13 cellular contexts compared by ENCODE assay signal in genomic region chr17:42783062-42783777, GRCh38. TPM values are rescaled to one million over a fixed set of nuclear protein-coding genes. Genes with fewer than 3 reads are reported as not detected.
A peak's percentile ranks its signal among the peaks of the same experiment; 100 is the strongest.
DNase-seq lines count a peak whose midpoint lies in the region; ATAC-seq, FAIRE-seq and TF ChIP-seq lines count a peak whose summit lies in the region.
"Had no signal": no experiment of that assay in that cellular context is flagged by ENCODE, and none has a peak within 500 bp of the region (broad histone marks: within the 10 kb centered on the region; RNA-seq: fewer than 3 reads in every experiment).

No MANE protein-coding gene starts in this region.

- H3K4me3 Mint-ChIP-seq in naive thymus-derived CD4-positive, alpha-beta T cell, result peak overlapping the region in 1 of 10 donors; percentile 53
- H3K4me3 Mint-ChIP-seq: memory B cell had no signal

- H3K9ac ChIP-seq in endothelial cell of umbilical vein (replicated peaks; ENCODE audit: extremely low read depth, insufficient read depth, low read length), result no peak overlapping the region

- dilution Hi-C loops in endothelial cell of umbilical vein (cut with MboI; ENCODE audit: extremely low pct_ligation_motif_present, low sequenced_read_pairs), result no loop called here

- H3K27ac ChIP-seq in RWPE1 (peak overlapping the region; percentile 60), endothelial cell of umbilical vein (ENCODE audit: insufficient read depth, low read depth, low read length) (no peak overlapping the region)
- no peak overlapping the region for H3K27ac ChIP-seq in naive thymus-derived CD4-positive, alpha-beta T cell (ENCODE audit: low read depth, low read length)
- H3K27ac ChIP-seq: right atrium auricular region, upper lobe of left lung had no signal

- H3K27ac Mint-ChIP-seq in naive thymus-derived CD4-positive, alpha-beta T cell, result no peak overlapping the region
- H3K27ac Mint-ChIP-seq: memory B cell had no signal

- H3K9me3 ChIP-seq in endothelial cell of umbilical vein (replicated peaks; ENCODE audit: control insufficient read depth, insufficient read depth, low read length), result no peaks in the 10 kb centered on the region
- no peaks in the 10 kb centered on the region for H3K9me3 ChIP-seq in naive thymus-derived CD4-positive, alpha-beta T cell (ENCODE audit: control insufficient read depth in 2 of 3, low read length in 3 of 3)
- H3K9me3 ChIP-seq: right atrium auricular region, upper lobe of left lung had no signal

- peaks cover 16% of the 10 kb centered on the region in 2 experiments for H3K27me3 ChIP-seq in endothelial cell of umbilical vein (ENCODE audit: control insufficient read depth in 2 of 2, insufficient read depth in 2 of 2, low read length in 2 of 2)
- H3K27me3 ChIP-seq in naive thymus-derived CD4-positive, alpha-beta T cell (ENCODE audit: control insufficient read depth in 2 of 2, insufficient read depth in 2 of 2, low read length in 2 of 2), result peaks cover 0 to 28% of the 10 kb centered on the region in 2 donors

- no peak overlapping the region for H2AFZ ChIP-seq in endothelial cell of umbilical vein (ENCODE audit: low read depth, low read length)

- DNase-seq in ELR (ENCODE audit: low read depth), result peak; percentile 94
- peak; percentile 76 for DNase-seq in RWPE1 (ENCODE audit: low spot score)
- peak; percentile 25 for DNase-seq in endothelial cell of umbilical vein (ENCODE audit: low read depth, low spot score)
- DNase-seq in omental fat pad (ENCODE audit: low spot score), result no peak
- DNase-seq in cortex of kidney (lab: John Stamatoyannopoulos, UW), result no peak
- no peak for DNase-seq in naive thymus-derived CD4-positive, alpha-beta T cell
- DNase-seq: cerebellar nuclear complex, NCI-H2107 had no signal

- POLR2A ChIA-PET in RWPE1 (lab: Yijun Ruan, JAX; ENCODE audit: low non-redundant PET), result interaction anchor here (0.5 kb wide), 1 partner anchor 204 kb away, joined by 3 read pairs; no protein-coding TSS in a partner anchor
- POLR2A ChIA-PET in endothelial cell of umbilical vein (lab: Charles Lee), result no interaction called here
- POLR2A ChIA-PET in naive thymus-derived CD4-positive, alpha-beta T cell (lab: Charles Lee), result no interaction called here

- CTCF ChIA-PET in RWPE1 (lab: Yijun Ruan, JAX), result interaction anchor here (0.7 kb wide), 1 partner anchor 10 kb away, joined by 5 read pairs; the partner anchor contains the start of gene VPS25
- CTCF ChIA-PET in endothelial cell of umbilical vein (lab: Charles Lee), result interaction anchor here (0.9 to 4.7 kb wide), 4 partner anchors 10 to 41 kb away, joined by 3 to 44 read pairs (median 12); partner anchors contain the start of genes BECN1 and VPS25
- CTCF ChIA-PET in naive thymus-derived CD4-positive, alpha-beta T cell (lab: Charles Lee), result no interaction called here

- peaks cover 5 to 20% (median 13%) of the 10 kb centered on the region in 5 donors for H3K36me3 Mint-ChIP-seq in naive thymus-derived CD4-positive, alpha-beta T cell

- H4K20me1 ChIP-seq in endothelial cell of umbilical vein (replicated peaks; ENCODE audit: control insufficient read depth, extremely low read depth, insufficient read depth, low read length), result no peaks in the 10 kb centered on the region

- peak; percentile 28 for ATAC-seq in omental fat pad (ENCODE audit: low FRiP score)
- no peak for ATAC-seq in GM21576 (IDR thresholded peaks at IDR 0.05; ENCODE audit: unreplicated experiment)
- ATAC-seq in GM18907 (IDR thresholded peaks at IDR 0.05; ENCODE audit: unreplicated experiment), result no peak
- no peak for ATAC-seq in naive thymus-derived CD4-positive, alpha-beta T cell

- H3K4me1 Mint-ChIP-seq in naive thymus-derived CD4-positive, alpha-beta T cell, result peaks cover 16 to 43% (median 31%) of the 10 kb centered on the region in 7 donors

- TF ChIP-seq CTCF in RWPE1 (conservative IDR thresholded peaks at IDR 0.05; ENCODE audit: low read depth) (no peak), endothelial cell of umbilical vein (IDR thresholded peaks at IDR 0.05; ENCODE audit: extremely low read depth in 1 of 2, insufficient read depth in 1 of 2, low read depth in 1 of 2, low read length in 2 of 2) (no peak), omental fat pad (IDR thresholded peaks at IDR 0.05) (no peak)

- H3K27me3 Mint-ChIP-seq in naive thymus-derived CD4-positive, alpha-beta T cell, result peaks cover 59 to 78% (median 67%) of the 10 kb centered on the region in 5 donors

- no peak overlapping the region for H3K4me3 ChIP-seq in endothelial cell of umbilical vein (replicated peaks in 1 of 3; ENCODE audit: insufficient read depth in 1 of 3, low read depth in 1 of 3, low read length in 3 of 3)
- no peak overlapping the region for H3K4me3 ChIP-seq in naive thymus-derived CD4-positive, alpha-beta T cell (ENCODE audit: low read length)
- H3K4me3 ChIP-seq: right atrium auricular region, upper lobe of left lung had no signal

- peak; percentile 66 for FAIRE-seq in endothelial cell of umbilical vein (lab: Jason Lieb, UNC)

- BruUV-seq in endothelial cell of umbilical vein (replicated peaks; lab: Mats Ljungman, UMichigan), result no TSS peak

- intact Hi-C loops in endothelial cell of umbilical vein (cut with micrococcal nuclease), result loop anchor here (5.0 kb wide), 1 partner anchor 106 kb away; the partner anchor contains the start of gene PLEKHH3
- intact Hi-C loops in naive thymus-derived CD4-positive, alpha-beta T cell (cut with micrococcal nuclease), result no loop called here

- H3K9me3 Mint-ChIP-seq in naive thymus-derived CD4-positive, alpha-beta T cell, result peaks cover 0 to 5% (median 0%) of the 10 kb centered on the region in 11 donors

- TF ChIP-seq POLR2A in endothelial cell of umbilical vein (IDR thresholded peaks at IDR 0.05; ENCODE audit: low read depth, low read length), result no peak

- H3K36me3 ChIP-seq in endothelial cell of umbilical vein (ENCODE audit: control insufficient read depth in 2 of 2, extremely low read depth in 1 of 2, insufficient read depth in 2 of 2, low read length in 2 of 2), result peaks cover 0 to 8% of the 10 kb centered on the region in 2 experiments
- peaks cover 0 to 20% (median 3%) of the 10 kb centered on the region in 3 experiments for H3K36me3 ChIP-seq in naive thymus-derived CD4-positive, alpha-beta T cell (ENCODE audit: control insufficient read depth in 2 of 3, insufficient read depth in 3 of 3, low read length in 3 of 3)

- H3K4me1 ChIP-seq in endothelial cell of umbilical vein (ENCODE audit: control insufficient read depth, extremely low read depth, insufficient read depth, low read length), result peaks cover 35% of the 10 kb centered on the region
- H3K4me1 ChIP-seq in naive thymus-derived CD4-positive, alpha-beta T cell (ENCODE audit: control insufficient read depth in 2 of 2, insufficient read depth in 2 of 2, low read length in 2 of 2), result peaks cover 6 to 16% of the 10 kb centered on the region in 2 donors

- peak overlapping the region; percentile 4 for H3K4me2 ChIP-seq in endothelial cell of umbilical vein (ENCODE audit: insufficient read depth, low read length)

- no peaks in the 10 kb centered on the region for H3K79me2 ChIP-seq in endothelial cell of umbilical vein (ENCODE audit: control insufficient read depth, insufficient read depth, low read length)

- no peaks in the 10 kb centered on the region for H3K9me1 ChIP-seq in endothelial cell of umbilical vein (replicated peaks; ENCODE audit: control insufficient read depth, extremely low read depth, insufficient read depth, low read length)

RNA-seq across cellular contexts. Expression of gene WNK4, which starts 2.8 kb away (rescaled TPM):
- 1.9 TPM in 2 replicates for total RNA-seq in endothelial cell of umbilical vein
- 0.48 and 0.84 TPM in 2 replicates for polyA plus RNA-seq in endothelial cell of umbilical vein
- polyA plus RNA-seq in endothelial cell of umbilical vein (2011; cell fraction: cytosol; rRNA removed), result 0.58 and 0.75 TPM in 2 replicates
- 3.7 and 4.0 TPM in 2 replicates for polyA plus RNA-seq in endothelial cell of umbilical vein (2011; cell fraction: nucleus; rRNA removed)
- polyA plus RNA-seq in endothelial cell of umbilical vein (2012), result 0.60 and 1.7 TPM in 2 replicates
- polyA minus RNA-seq in endothelial cell of umbilical vein, result 1.1 and 1.5 TPM in 2 replicates
- 1.0 TPM for polyA minus RNA-seq in endothelial cell of umbilical vein (2011; cell fraction: cytosol; rRNA and poly(A)+ RNA removed)
- polyA minus RNA-seq in endothelial cell of umbilical vein (2011; cell fraction: nucleus; rRNA and poly(A)+ RNA removed), result 0.63 and 3.1 TPM in 2 replicates
- total RNA-seq in omental fat pad, result 1 to 10 TPM in 2 of 4 donors, under 1 TPM in 2; 0.50 to 3.9 (median 1.4) TPM
- total RNA-seq in naive thymus-derived CD4-positive, alpha-beta T cell, result under 1 TPM; 0.10 to 0.51 (median 0.24) TPM
- polyA plus RNA-seq in naive thymus-derived CD4-positive, alpha-beta T cell, result not detected

RNA-seq across cellular contexts. Expression of gene VPS25, which starts 10.0 kb away (rescaled TPM):
- total RNA-seq in endothelial cell of umbilical vein (45.0 and 47.1 TPM in 2 replicates), omental fat pad (10 to 100 TPM; 44.3 to 53.4 (median 48.4) TPM)
- 86.8 and 107 TPM in 2 replicates for polyA plus RNA-seq in endothelial cell of umbilical vein
- polyA plus RNA-seq in endothelial cell of umbilical vein (2011; cell fraction: cytosol; rRNA removed), result 89.2 and 95.6 TPM in 2 replicates
- polyA plus RNA-seq in endothelial cell of umbilical vein (2011; cell fraction: nucleus; rRNA removed), result 47.0 and 54.4 TPM in 2 replicates
- polyA plus RNA-seq in endothelial cell of umbilical vein (2012), result 47.5 and 51.4 TPM in 2 replicates
- 47.0 and 50.3 TPM in 2 replicates for polyA minus RNA-seq in endothelial cell of umbilical vein
- polyA minus RNA-seq in endothelial cell of umbilical vein (2011; cell fraction: cytosol; rRNA and poly(A)+ RNA removed), result 30.5 TPM
- 16.3 and 21.8 TPM in 2 replicates for polyA minus RNA-seq in endothelial cell of umbilical vein (2011; cell fraction: nucleus; rRNA and poly(A)+ RNA removed)
- total RNA-seq in naive thymus-derived CD4-positive, alpha-beta T cell, result 10 to 100 TPM; 24.3 to 60.6 (median 37.7) TPM
- polyA plus RNA-seq in naive thymus-derived CD4-positive, alpha-beta T cell, result 10 to 100 TPM; 55.0 to 57.2 TPM

RNA-seq across cellular contexts. Expression of gene COA3, which starts 15.3 kb away (rescaled TPM):
- 56.6 and 57.5 TPM in 2 replicates for total RNA-seq in endothelial cell of umbilical vein
- polyA plus RNA-seq in endothelial cell of umbilical vein, result 126 and 139 TPM in 2 replicates
- 118 and 121 TPM in 2 replicates for polyA plus RNA-seq in endothelial cell of umbilical vein (2011; cell fraction: cytosol; rRNA removed)
- 34.4 and 38.4 TPM in 2 replicates for polyA plus RNA-seq in endothelial cell of umbilical vein (2011; cell fraction: nucleus; rRNA removed)
- 102 and 105 TPM in 2 replicates for polyA plus RNA-seq in endothelial cell of umbilical vein (2012)
- polyA minus RNA-seq in endothelial cell of umbilical vein, result 45.6 and 56.9 TPM in 2 replicates
- 29.8 TPM for polyA minus RNA-seq in endothelial cell of umbilical vein (2011; cell fraction: cytosol; rRNA and poly(A)+ RNA removed)
- 11.0 and 16.0 TPM in 2 replicates for polyA minus RNA-seq in endothelial cell of umbilical vein (2011; cell fraction: nucleus; rRNA and poly(A)+ RNA removed)
- total RNA-seq in omental fat pad, result 10 to 100 TPM; 39.9 to 82.7 (median 71.2) TPM
- total RNA-seq in naive thymus-derived CD4-positive, alpha-beta T cell, result 10 to 100 TPM in 4 of 5 experiments, 1 to 10 TPM in 1; 7.6 to 48.1 (median 27.6) TPM
- polyA plus RNA-seq in naive thymus-derived CD4-positive, alpha-beta T cell, result 100 to 1,000 TPM; 108 to 118 TPM

RNA-seq across cellular contexts. Expression of gene CNTD1, which starts 15.4 kb away (rescaled TPM):
- not detected in 2 replicates for total RNA-seq in endothelial cell of umbilical vein
- not detected in 2 replicates for polyA plus RNA-seq in endothelial cell of umbilical vein
- not detected in 2 replicates for polyA plus RNA-seq in endothelial cell of umbilical vein (2011; cell fraction: cytosol; rRNA removed)
- polyA plus RNA-seq in endothelial cell of umbilical vein (2011; cell fraction: nucleus; rRNA removed), result not detected in 2 replicates
- polyA plus RNA-seq in endothelial cell of umbilical vein (2012), result 0.49 and 0.92 TPM in 2 replicates
- polyA minus RNA-seq in endothelial cell of umbilical vein, result not detected in 2 replicates
- polyA minus RNA-seq in endothelial cell of umbilical vein (2011; cell fraction: cytosol; rRNA and poly(A)+ RNA removed), result not detected
- polyA minus RNA-seq in endothelial cell of umbilical vein (2011; cell fraction: nucleus; rRNA and poly(A)+ RNA removed), result not detected in 2 replicates
- total RNA-seq in omental fat pad, result 1 to 10 TPM in 1 of 4 donors, under 1 TPM in 1, not detected in 2; 0.09 to 2.9 TPM
- total RNA-seq in naive thymus-derived CD4-positive, alpha-beta T cell, result not detected
- polyA plus RNA-seq in naive thymus-derived CD4-positive, alpha-beta T cell, result under 1 TPM; 0.24 to 0.32 TPM

RNA-seq across cellular contexts. Expression of gene RAMP2, which starts 22.2 kb away (rescaled TPM):
- 71.0 and 106 TPM in 2 replicates for total RNA-seq in endothelial cell of umbilical vein
- polyA plus RNA-seq in endothelial cell of umbilical vein, result 192 and 262 TPM in 2 replicates
- 115 and 122 TPM in 2 replicates for polyA plus RNA-seq in endothelial cell of umbilical vein (2011; cell fraction: cytosol; rRNA removed)
- 16.0 and 28.9 TPM in 2 replicates for polyA plus RNA-seq in endothelial cell of umbilical vein (2011; cell fraction: nucleus; rRNA removed)
- polyA plus RNA-seq in endothelial cell of umbilical vein (2012), result 26.8 and 43.4 TPM in 2 replicates
- 72.9 and 78.0 TPM in 2 replicates for polyA minus RNA-seq in endothelial cell of umbilical vein
- not detected for polyA minus RNA-seq in endothelial cell of umbilical vein (2011; cell fraction: cytosol; rRNA and poly(A)+ RNA removed)
- polyA minus RNA-seq in endothelial cell of umbilical vein (2011; cell fraction: nucleus; rRNA and poly(A)+ RNA removed), result 6.3 and 9.4 TPM in 2 replicates
- total RNA-seq in omental fat pad, result 10 to 100 TPM; 51.3 to 90.6 (median 68.1) TPM
- total RNA-seq in naive thymus-derived CD4-positive, alpha-beta T cell, result not detected
- polyA plus RNA-seq in naive thymus-derived CD4-positive, alpha-beta T cell, result not detected

Comparison
In these comparisons a context has a peak if more than half of its experiments do, and no peak if none do; other contexts are left out.
1. DNase-seq: peak in ELR (single experiment), RWPE1 (single experiment) and endothelial cell of umbilical vein (single experiment); none in omental fat pad (single experiment), cortex of kidney (single experiment) and naive thymus-derived CD4-positive, alpha-beta T cell (0 of 9).